ENCODE assay signal across 8 cellular contexts in genomic region chr21:43884012-43884860, GRCh38. TPM values are rescaled to one million over a fixed set of nuclear protein-coding genes. Genes with fewer than 3 reads are reported as not detected.
A peak's percentile ranks its signal among the peaks of the same experiment; 100 is the strongest.
DNase-seq lines count a peak whose midpoint lies in the region; ATAC-seq and TF ChIP-seq lines count a peak whose summit lies in the region.

No MANE protein-coding gene starts in this region.

- TF ChIP-seq CTCF in DND-41 (IDR thresholded peaks at IDR 0.05; ENCODE audit: borderline replicate concordance, extremely low read depth, low read length, poor library complexity, severe bottlenecking): no peak
- TF ChIP-seq CTCF in Loucy (conservative IDR thresholded peaks at IDR 0.05; ENCODE audit: low read length): no peak

- H2AFZ ChIP-seq in DND-41 (ENCODE audit: low read depth, low read length): no peak overlapping the region
- no peak overlapping the region for H2AFZ ChIP-seq in Loucy (ENCODE audit: low read length)

- H3K4me2 ChIP-seq in DND-41 (ENCODE audit: insufficient read depth, low read length) (no peak overlapping the region), Loucy (ENCODE audit: low read depth, low read length, poor library complexity, severe bottlenecking) (peak overlapping the region; percentile 76)

- peaks cover 13% of the 10 kb centered on the region for H3K36me3 Mint-ChIP-seq in activated naive CD8-positive, alpha-beta T cell treated with anti-CD3 and anti-CD28 coated beads for 36 hours

- H3K27ac ChIP-seq in DND-41 (ENCODE audit: low read length): no peak overlapping the region

- H3K79me2 ChIP-seq in DND-41 (ENCODE audit: insufficient read depth, low read length) (peaks cover 98% of the 10 kb centered on the region), Loucy (ENCODE audit: insufficient read depth, low read length) (peaks cover 81% of the 10 kb centered on the region)

- H3K4me1 ChIP-seq in DND-41 (ENCODE audit: insufficient read depth, low read length): no peaks in the 10 kb centered on the region
- H3K4me1 ChIP-seq in Loucy (ENCODE audit: insufficient read depth, low read length, poor library complexity, severe bottlenecking): peaks cover 33% of the 10 kb centered on the region

- no peak overlapping the region for H3K4me3 ChIP-seq in DND-41 (ENCODE audit: low read depth in 1 of 2, low read length in 2 of 2)
- H3K4me3 ChIP-seq in Loucy (ENCODE audit: low read length, poor library complexity, severe bottlenecking): peak overlapping the region; percentile 63

- peak overlapping the region; percentile 77 for H3K27ac Mint-ChIP-seq in activated naive CD8-positive, alpha-beta T cell treated with anti-CD3 and anti-CD28 coated beads for 36 hours

- H3K9ac ChIP-seq in DND-41 (ENCODE audit: low read depth, low read length): no peak overlapping the region
- H3K9ac ChIP-seq in Loucy (ENCODE audit: low read depth, low read length, poor library complexity, severe bottlenecking): peak overlapping the region; percentile 46

- no peaks in the 10 kb centered on the region for H3F3A ChIP-seq in Loucy (ENCODE audit: low read depth)

- no peaks in the 10 kb centered on the region for H3K9me3 ChIP-seq in DND-41 (ENCODE audit: insufficient read depth, low read length, severe bottlenecking)
- H3K9me3 ChIP-seq in Loucy (ENCODE audit: insufficient read depth, low read depth, low read length): no peaks in the 10 kb centered on the region

- H3K4me3 Mint-ChIP-seq in activated naive CD8-positive, alpha-beta T cell treated with anti-CD3 and anti-CD28 coated beads for 36 hours: peak overlapping the region; percentile 52

- H3K36me3 ChIP-seq in DND-41 (ENCODE audit: insufficient read depth, low read length) (peaks cover 27% of the 10 kb centered on the region), Loucy (ENCODE audit: insufficient read depth, low read length) (no peaks in the 10 kb centered on the region; the same call in 1 of the 2 replicates)

- H4K20me1 ChIP-seq in DND-41 (ENCODE audit: insufficient read depth, low read length) (peaks cover 79% of the 10 kb centered on the region), Loucy (ENCODE audit: insufficient read depth, low read length, poor library complexity, severe bottlenecking) (peaks cover 20% of the 10 kb centered on the region)

- DNase-seq in DND-41: peak; percentile 18
- peak; percentile 31 for DNase-seq in activated naive CD8-positive, alpha-beta T cell treated with anti-CD3 and anti-CD28 coated beads for 36 hours
- DNase-seq in left kidney (ENCODE audit: low read depth, low spot score): peak; percentile 71
- DNase-seq in NK-92 (lab: John Stamatoyannopoulos, UW; ENCODE audit: unreplicated experiment): no peak
- no peak for DNase-seq in germinal center (ENCODE audit: low spot score)

- H3K9me2 ChIP-seq in Loucy (replicated peaks; ENCODE audit: low read depth, low read length): no peaks in the 10 kb centered on the region

- no peaks in the 10 kb centered on the region for H3K9me3 Mint-ChIP-seq in activated naive CD8-positive, alpha-beta T cell treated with anti-CD3 and anti-CD28 coated beads for 36 hours

- peaks cover 66% of the 10 kb centered on the region for H3K4me1 Mint-ChIP-seq in activated naive CD8-positive, alpha-beta T cell treated with anti-CD3 and anti-CD28 coated beads for 36 hours

- ATAC-seq in DND-41 (ENCODE audit: insufficient read depth, low read depth) (peak; percentile 41; the same call in 2 of the 3 replicates), GM19395 (IDR thresholded peaks at IDR 0.05; ENCODE audit: unreplicated experiment) (no peak), HG02852 (IDR thresholded peaks at IDR 0.05; ENCODE audit: unreplicated experiment) (no peak)

- H3K27me3 ChIP-seq in DND-41 (ENCODE audit: insufficient read depth, low read length, poor library complexity) (no peaks in the 10 kb centered on the region), Loucy (ENCODE audit: insufficient read depth, low read length, poor library complexity, severe bottlenecking) (no peaks in the 10 kb centered on the region)

- no peaks in the 10 kb centered on the region for H3K27me3 Mint-ChIP-seq in activated naive CD8-positive, alpha-beta T cell treated with anti-CD3 and anti-CD28 coated beads for 36 hours

RNA-seq across cellular contexts. Expression of gene AGPAT3, which starts 19.2 kb away (rescaled TPM):
- total RNA-seq in activated naive CD8-positive, alpha-beta T cell treated with anti-CD3 and anti-CD28 coated beads for 36 hours: 10 to 100 TPM; 61.2 to 66.0 TPM

Comparison
In these comparisons a context has a peak if more than half of its experiments do, and no peak if none do; other contexts are left out.
1. DNase-seq: peak in DND-41 (single experiment), activated naive CD8-positive, alpha-beta T cell treated with anti-CD3 and anti-CD28 coated beads for 36 hours (single experiment) and left kidney (single experiment); none in NK-92 (single experiment) and germinal center (single experiment).